ENCODE assay signal across 22 cellular contexts in genomic region chr13:91652389-91652788, GRCh38.
"Had no signal": no experiment of that assay in that cellular context is flagged by ENCODE, and none has a peak within 500 bp of the region (broad histone marks: within the 10 kb centered on the region; RNA-seq: fewer than 3 reads in every experiment).

No MANE protein-coding gene starts in this region.

- ATAC-seq: activated naive CD8-positive, alpha-beta T cell treated with anti-CD3 and anti-CD28 coated beads, Interleukin-2, amount 50 U/mL, for 24 hours; esophagus mucosa; heart right ventricle; lower lobe of right lung; sciatic nerve; stimulated activated effector memory CD8-positive, alpha-beta T cell treated with anti-CD3 and anti-CD28 coated beads, Interleukin-12 subunit alpha, Interleukin-12 subunit beta, amount 100 ng/mL, for 72 hours had no signal

- H3K27ac ChIP-seq: brain microvascular endothelial cell, heart right ventricle, lower lobe of right lung, parathyroid adenoma, stomach had no signal

- H3K4me3 ChIP-seq: heart right ventricle, lower lobe of right lung, stomach had no signal

- DNase-seq: activated CD4-positive, alpha-beta T cell treated with anti-CD3 and anti-CD28 coated beads, Interleukin-2, amount 10 ng/mL, durations not matched to agents 24 days and 14 days; activated CD4-positive, CD25-positive, alpha-beta regulatory T cell; activated CD8-positive, alpha-beta memory T cell treated with anti-CD3 and anti-CD28 coated beads, Interleukin-2, amount 50 U/mL, for 48 hours; activated effector memory CD4-positive, alpha-beta T cell treated with Interleukin-2 at 50 U/mL for 16 hours; activated naive CD4-positive, alpha-beta T cell treated with anti-CD3 and anti-CD28 coated beads, Interleukin-2, amount 10 ng/mL, durations not matched to agents 7 days and 5 days; activated naive CD8-positive, alpha-beta T cell treated with anti-CD3 and anti-CD28 coated beads, Interleukin-2, amount 50 U/mL, for 24 hours; activated T-cell treated with anti-CD3 and anti-CD28 coated beads, Interleukin-2, amount 50 U/mL, for 48 hours; anterior cingulate cortex; brain microvascular endothelial cell; cerebellar nuclear complex; effector CD4-positive, alpha-beta T cell; heart right ventricle; lower lobe of right lung; stimulated activated CD4-positive, alpha-beta T cell treated with anti-CD3 and anti-CD28 coated beads, Interleukin-4, amount 100 ng/mL, for 24 hours; stomach; SW 1271; trophoblast cell had no signal

- FAIRE-seq: islet of Langerhans had no signal
